ENCODE assay signal across 7 cellular contexts in the genomic region with DNA sequence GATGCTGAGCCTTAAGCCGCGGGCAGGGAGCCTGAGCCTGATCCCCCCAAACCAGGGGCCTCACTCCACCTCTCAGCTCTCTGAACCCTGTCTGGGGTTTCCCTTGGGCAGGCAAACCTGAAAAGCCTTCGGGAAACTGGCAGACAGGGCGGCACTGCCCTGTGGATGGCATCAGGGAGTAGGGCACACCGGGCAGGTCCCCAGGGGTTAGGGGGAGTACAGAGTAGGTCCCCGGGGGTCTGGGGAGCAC. TPM values are rescaled to one million over a fixed set of nuclear protein-coding genes. Genes with fewer than 3 reads are reported as not detected.
A peak's percentile ranks its signal among the peaks of the same experiment; 100 is the strongest.
DNase-seq lines count a peak whose midpoint lies in the region; ATAC-seq and TF ChIP-seq lines count a peak whose summit lies in the region.

No MANE protein-coding gene starts in this region.

- peak overlapping the region; percentile 52 for H3K9ac ChIP-seq in iPS-18a (ENCODE audit: low read length)

- H3K36me3 Mint-ChIP-seq in activated CD8-positive, alpha-beta T cell treated with anti-CD3 and anti-CD28 coated beads for 36 hours (ENCODE audit: low read depth) = peaks cover 31% of the 10 kb centered on the region

- DNase-seq in HL-60 (ENCODE audit: low read depth in 1 of 2, low spot score in 1 of 2) (no peak), NCI-H187 (lab: John Stamatoyannopoulos, UW) (no peak), iPS-NIHi11 (ENCODE audit: low spot score) (no peak), pons (ENCODE audit: low spot score) (no peak)
- DNase-seq in activated CD8-positive, alpha-beta T cell treated with anti-CD3 and anti-CD28 coated beads for 36 hours = no peak
- no peak for DNase-seq in stimulated activated naive CD8-positive, alpha-beta T cell treated with anti-CD3 and anti-CD28 coated beads, Interleukin-15, amount 100 ng/mL, for 72 hours

- ATAC-seq in activated CD8-positive, alpha-beta T cell treated with anti-CD3 and anti-CD28 coated beads for 36 hours = no peak
- ATAC-seq in stimulated activated naive CD8-positive, alpha-beta T cell treated with anti-CD3 and anti-CD28 coated beads, Interleukin-15, amount 100 ng/mL, for 72 hours = no peak

- H3K27ac Mint-ChIP-seq in activated CD8-positive, alpha-beta T cell treated with anti-CD3 and anti-CD28 coated beads for 36 hours = peak overlapping the region; percentile 87
- H3K27ac Mint-ChIP-seq in stimulated activated naive CD8-positive, alpha-beta T cell treated with anti-CD3 and anti-CD28 coated beads, Interleukin-15, amount 100 ng/mL, for 72 hours = peak overlapping the region; percentile 95 to 99

- peaks cover 33% of the 10 kb centered on the region for H3K36me3 ChIP-seq in iPS-18a (ENCODE audit: control insufficient read depth, low read depth, low read length)

- H3K4me3 Mint-ChIP-seq in activated CD8-positive, alpha-beta T cell treated with anti-CD3 and anti-CD28 coated beads for 36 hours = peak overlapping the region; percentile 71
- peak overlapping the region; percentile 82 to 97 for H3K4me3 Mint-ChIP-seq in stimulated activated naive CD8-positive, alpha-beta T cell treated with anti-CD3 and anti-CD28 coated beads, Interleukin-15, amount 100 ng/mL, for 72 hours

- H3K27ac ChIP-seq in HL-60 (replicated peaks) (peak overlapping the region; percentile 35), iPS-18a (ENCODE audit: low read length) (no peak overlapping the region)

- H3K4me1 ChIP-seq in iPS-18a (ENCODE audit: control insufficient read depth, low read depth, low read length) = peaks cover 8% of the 10 kb centered on the region

- CTCF ChIA-PET in activated CD8-positive, alpha-beta T cell treated with anti-CD3 and anti-CD28 coated beads for 36 hours (lab: Charles Lee) = interaction anchor here (2.2 kb wide), 1 partner anchor 9 kb away, joined by 9 read pairs; no protein-coding TSS in a partner anchor

- intact Hi-C loops in activated CD8-positive, alpha-beta T cell treated with anti-CD3 and anti-CD28 coated beads for 36 hours (cut with micrococcal nuclease) = no loop called here

- H3K27me3 ChIP-seq in HL-60 (ENCODE audit: insufficient read depth, poor library complexity, severe bottlenecking) = no peaks in the 10 kb centered on the region
- no peaks in the 10 kb centered on the region for H3K27me3 ChIP-seq in iPS-18a (ENCODE audit: control insufficient read depth, insufficient read depth, low read length)

- H3K4me3 ChIP-seq in HL-60 (replicated peaks; ENCODE audit: insufficient read depth, low read length) (no peak overlapping the region), iPS-18a (ENCODE audit: low read length) (peak overlapping the region; percentile 37)

- no peaks in the 10 kb centered on the region for H3K9me3 Mint-ChIP-seq in activated CD8-positive, alpha-beta T cell treated with anti-CD3 and anti-CD28 coated beads for 36 hours
- no peaks in the 10 kb centered on the region for H3K9me3 Mint-ChIP-seq in stimulated activated naive CD8-positive, alpha-beta T cell treated with anti-CD3 and anti-CD28 coated beads, Interleukin-15, amount 100 ng/mL, for 72 hours

- H3K4me1 Mint-ChIP-seq in activated CD8-positive, alpha-beta T cell treated with anti-CD3 and anti-CD28 coated beads for 36 hours (ENCODE audit: low read depth) = peaks cover 29% of the 10 kb centered on the region
- H3K4me1 Mint-ChIP-seq in stimulated activated naive CD8-positive, alpha-beta T cell treated with anti-CD3 and anti-CD28 coated beads, Interleukin-15, amount 100 ng/mL, for 72 hours = peaks cover 71% of the 10 kb centered on the region

- TF ChIP-seq CTCF in HL-60 (IDR thresholded peaks at IDR 0.05; ENCODE audit: insufficient read depth, low read length) = no peak
- TF ChIP-seq CTCF in activated CD8-positive, alpha-beta T cell treated with anti-CD3 and anti-CD28 coated beads for 36 hours (IDR thresholded peaks at IDR 0.05) = no peak

- POLR2A ChIA-PET in activated CD8-positive, alpha-beta T cell treated with anti-CD3 and anti-CD28 coated beads for 36 hours (lab: Charles Lee) = interaction anchor here (1.5 to 6.3 kb wide), 7 partner anchors 8 to 48 kb away, joined by 4 to 58 read pairs (median 6); a partner anchor contains a TSS

- no peaks in the 10 kb centered on the region for H3K27me3 Mint-ChIP-seq in activated CD8-positive, alpha-beta T cell treated with anti-CD3 and anti-CD28 coated beads for 36 hours
- H3K27me3 Mint-ChIP-seq in stimulated activated naive CD8-positive, alpha-beta T cell treated with anti-CD3 and anti-CD28 coated beads, Interleukin-15, amount 100 ng/mL, for 72 hours = no peaks in the 10 kb centered on the region

- H3K9me3 ChIP-seq in iPS-18a (ENCODE audit: control insufficient read depth, low read depth, low read length) = no peaks in the 10 kb centered on the region

RNA-seq across cellular contexts. Expression of a gene that starts 9.7 kb away (rescaled TPM):
- total RNA-seq in activated CD8-positive, alpha-beta T cell treated with anti-CD3 and anti-CD28 coated beads for 36 hours = 100 to 1,000 TPM; 323 to 327 TPM

RNA-seq across cellular contexts. Expression of a gene that starts 25.8 kb away (rescaled TPM):
- 10 to 100 TPM; 36.5 to 44.6 TPM for total RNA-seq in activated CD8-positive, alpha-beta T cell treated with anti-CD3 and anti-CD28 coated beads for 36 hours

RNA-seq across cellular contexts. Expression of a gene that starts 54.8 kb away (rescaled TPM):
- 100 to 1,000 TPM; 175 to 185 TPM for total RNA-seq in activated CD8-positive, alpha-beta T cell treated with anti-CD3 and anti-CD28 coated beads for 36 hours

RNA-seq across cellular contexts. Expression of a gene that starts 55.4 kb away (rescaled TPM):
- 10 to 100 TPM; 22.6 to 23.0 TPM for total RNA-seq in activated CD8-positive, alpha-beta T cell treated with anti-CD3 and anti-CD28 coated beads for 36 hours
